Comparison of ENCODE assay signal across 15 cellular contexts in genomic region chr14:74647061-74647833, GRCh38. TPM values are rescaled to one million over a fixed set of nuclear protein-coding genes. Genes with fewer than 3 reads are reported as not detected.
DNase-seq lines count a peak whose midpoint lies in the region; ATAC-seq and TF ChIP-seq lines count a peak whose summit lies in the region.
"Had no signal": no experiment of that assay in that cellular context is flagged by ENCODE, and none has a peak within 500 bp of the region (broad histone marks: within the 10 kb centered on the region; RNA-seq: fewer than 3 reads in every experiment).

No MANE protein-coding gene starts in this region.

- H3K4me2 ChIP-seq in BLaER1: peak overlapping the region; percentile 73

- POLR2A ChIA-PET in Panc1 (lab: Charles Lee): no interaction called here

- peak; percentile 33 for ATAC-seq in Panc1
- ATAC-seq in GM21619 (IDR thresholded peaks at IDR 0.05; ENCODE audit: unreplicated experiment): no peak
- no peak for ATAC-seq in HG03139 (IDR thresholded peaks at IDR 0.05; ENCODE audit: unreplicated experiment)
- ATAC-seq in GM21737 (IDR thresholded peaks at IDR 0.05; ENCODE audit: unreplicated experiment): no peak
- ATAC-seq: heart left ventricle had no signal

- H3K27me3 ChIP-seq in BLaER1: no peaks in the 10 kb centered on the region
- H3K27me3 ChIP-seq in Panc1 (ENCODE audit: control insufficient read depth, insufficient read depth, low read length): no peaks in the 10 kb centered on the region
- no peaks in the 10 kb centered on the region for H3K27me3 ChIP-seq in esophagus (ENCODE audit: control insufficient read depth in 1 of 2, insufficient read depth in 2 of 2, low read length in 2 of 2)
- H3K27me3 ChIP-seq in brain microvascular endothelial cell (replicated peaks): no peaks in the 10 kb centered on the region
- H3K27me3 ChIP-seq: heart left ventricle had no signal

- H3K36me3 ChIP-seq in BLaER1 (no peaks in the 10 kb centered on the region), Panc1 (ENCODE audit: control insufficient read depth, insufficient read depth, low read length) (no peaks in the 10 kb centered on the region), esophagus (ENCODE audit: control insufficient read depth in 2 of 2, insufficient read depth in 2 of 2, low read length in 1 of 2) (no peaks in the 10 kb centered on the region), brain microvascular endothelial cell (replicated peaks) (no peaks in the 10 kb centered on the region)
- H3K36me3 ChIP-seq: heart left ventricle had no signal

- WGBS in esophagus, 2 donors: 69 to 76% methylated on average over 12 of the region's 12 CpGs

- BruUV-seq in Panc1 (replicated peaks; lab: Mats Ljungman, UMichigan): no TSS peak

- no peak for TF ChIP-seq CTCF in Panc1 (IDR thresholded peaks at IDR 0.05)
- no peak for TF ChIP-seq CTCF in brain microvascular endothelial cell (IDR thresholded peaks at IDR 0.05; ENCODE audit: low read depth, low read length, missing control alignments)

- no peak overlapping the region; the same call in 1 of the 2 replicates for H3K9ac ChIP-seq in BLaER1

- in situ Hi-C loops in Panc1 (cut with HindIII; ENCODE audit: low pct_unique_long_range_greater_than_20kb, low sequenced_read_pairs): no loop called here
- in situ Hi-C loops in brain microvascular endothelial cell (cut with HindIII; ENCODE audit: low pct_ligation_motif_present, low sequenced_read_pairs): no loop called here

- CTCF ChIA-PET in Panc1 (lab: Charles Lee): no interaction called here

- H3K27ac ChIP-seq in BLaER1 (peak overlapping the region; percentile 33; the same call in 1 of the 2 replicates), Panc1 (ENCODE audit: low read length) (peak overlapping the region; percentile 23), esophagus (ENCODE audit: low read depth in 2 of 2, low read length in 1 of 2) (peak overlapping the region; percentile 36 to 69), brain microvascular endothelial cell (no peak overlapping the region)

- no peaks in the 10 kb centered on the region for H4K20me1 ChIP-seq in BLaER1

- intact Hi-C loops in Panc1 (cut with micrococcal nuclease; ENCODE audit: unreplicated experiment): no loop called here
- intact Hi-C loops in posterior vena cava (cut with DNase I): no loop called here

- H3K4me3 ChIP-seq in BLaER1 (no peak overlapping the region), Panc1 (ENCODE audit: low read depth in 2 of 2, low read length in 2 of 2) (no peak overlapping the region), esophagus (ENCODE audit: low read depth in 1 of 2, low read length in 2 of 2) (no peak overlapping the region), brain microvascular endothelial cell (ENCODE audit: low read depth, low read length) (no peak overlapping the region)
- H3K4me3 ChIP-seq: heart left ventricle had no signal

- H3K4me1 ChIP-seq in BLaER1: peaks cover 24% of the 10 kb centered on the region
- H3K4me1 ChIP-seq in Panc1 (ENCODE audit: control insufficient read depth, insufficient read depth, low read length): peaks cover 21% of the 10 kb centered on the region
- H3K4me1 ChIP-seq in esophagus (ENCODE audit: control insufficient read depth in 2 of 2, insufficient read depth in 2 of 2, low read length in 1 of 2): peaks cover 7 to 27% of the 10 kb centered on the region in 2 donors

- DNase-seq in Panc1 (ENCODE audit: low read depth, low spot score) (no peak), posterior vena cava (ENCODE audit: low spot score) (peak; percentile 53), brain microvascular endothelial cell (no peak)
- DNase-seq: activated CD4-positive, alpha-beta memory T cell treated with anti-CD3 and anti-CD28 coated beads for 36 hours; activated T-cell treated with anti-CD3 and anti-CD28 coated beads, Interleukin-2, amount 50 U/mL, for 48 hours; amniotic stem cell; erythroblast; heart left ventricle; KG1; stimulated activated naive CD8-positive, alpha-beta T cell treated with anti-CD3 and anti-CD28 coated beads, Interleukin-15, Interleukin-2, amounts not matched to agents 100 U/mL and 50 U/mL, for 24 hours had no signal

- H3K9me3 ChIP-seq in BLaER1 (no peaks in the 10 kb centered on the region), Panc1 (ENCODE audit: control insufficient read depth, insufficient read depth, low read depth, low read length) (no peaks in the 10 kb centered on the region), esophagus (ENCODE audit: control insufficient read depth in 2 of 2, insufficient read depth in 1 of 2, low read depth in 1 of 2, low read length in 1 of 2) (no peaks in the 10 kb centered on the region)
- H3K9me3 ChIP-seq: heart left ventricle had no signal

RNA-seq across cellular contexts. Expression of gene LTBP2, which starts 35.2 kb away (rescaled TPM):
- total RNA-seq in Panc1 (2021; ENCODE audit: unreplicated experiment) (69.8 TPM), posterior vena cava (100 to 1,000 TPM; 141 to 168 TPM)
- polyA plus RNA-seq in Panc1 (2012; ENCODE audit: insufficient read length): 71.3 TPM
- 1 to 10 TPM; 4.7 to 5.5 TPM for polyA plus RNA-seq in esophagus
